22 cellular contexts compared by ENCODE assay signal in genomic region chr4:1459081-1459480, GRCh38. TPM values are rescaled to one million over a fixed set of nuclear protein-coding genes. Genes with fewer than 3 reads are reported as not detected.
DNase-seq lines count a peak whose midpoint lies in the region; ATAC-seq, FAIRE-seq and TF ChIP-seq lines count a peak whose summit lies in the region.
"Had no signal": no experiment of that assay in that cellular context is flagged by ENCODE, and none has a peak within 500 bp of the region (broad histone marks: within the 10 kb centered on the region; RNA-seq: fewer than 3 reads in every experiment).

No MANE protein-coding gene starts in this region.

- H2BK20ac ChIP-seq in H1 (ENCODE audit: low read length) = peak overlapping the region; percentile 61; the same call in 1 of the 2 replicates

- H3K56ac ChIP-seq in H1 (replicated peaks; ENCODE audit: insufficient read length, low read depth, low read length) = no peak overlapping the region
- H3K56ac ChIP-seq in mesendoderm (ENCODE audit: low read length) = peak overlapping the region; percentile 42

- CTCF ChIA-PET in H1 (lab: Charles Lee; ENCODE audit: partially characterized antibody) = interaction anchor here (1.1 to 1.3 kb wide), 2 partner anchors 15 to 90 kb away, joined by 3 read pairs; no protein-coding TSS in a partner anchor
- CTCF ChIA-PET in CD4-positive, alpha-beta T cell (lab: Charles Lee) = no interaction called here

- H3K23ac ChIP-seq in H1 (ENCODE audit: insufficient read length) (no peak overlapping the region), mesendoderm (ENCODE audit: low read length) (no peak overlapping the region)

- H3F3A ChIP-seq in smooth muscle cell (ENCODE audit: low read depth) = no peaks in the 10 kb centered on the region

- H3K27me3 ChIP-seq in H1 (replicated peaks in 1 of 4; ENCODE audit: control insufficient read depth in 3 of 4, extremely low read depth in 1 of 4, insufficient read depth in 3 of 4, low read length in 3 of 4) (peaks cover 0 to 7% (median 0%) of the 10 kb centered on the region in 4 experiments; a peak in 2 of 7 replicates), mesendoderm (ENCODE audit: insufficient read depth, low read length, poor library complexity) (no peaks in the 10 kb centered on the region), upper lobe of right lung (peaks cover 42% of the 10 kb centered on the region), smooth muscle cell (ENCODE audit: low read depth) (peaks cover 41% of the 10 kb centered on the region)
- peaks cover 33% of the 10 kb centered on the region for H3K27me3 ChIP-seq in CD4-positive, alpha-beta T cell (ENCODE audit: control insufficient read depth, insufficient read depth, low read length)
- H3K27me3 ChIP-seq: Peyer's patch had no signal

- peaks cover 1% of the 10 kb centered on the region for H3K36me3 Mint-ChIP-seq in natural killer cell treated with Interleukin-12 subunit alpha and Interleukin-12 subunit beta and Interleukin-15 and Interleukin-18, amount 100 ng/mL, for 72 hours
- H3K36me3 Mint-ChIP-seq in natural killer cell = no peaks in the 10 kb centered on the region
- no peaks in the 10 kb centered on the region for H3K36me3 Mint-ChIP-seq in CD4-positive, alpha-beta T cell (ENCODE audit: low read depth)

- intact Hi-C loops in natural killer cell (cut with micrococcal nuclease) = no loop called here
- intact Hi-C loops in upper lobe of right lung (cut with DNase I) = no loop called here
- intact Hi-C loops in CD4-positive, alpha-beta T cell (cut with DNase I, micrococcal nuclease) = no loop called here

- H3K9me3 Mint-ChIP-seq in natural killer cell treated with Interleukin-12 subunit alpha and Interleukin-12 subunit beta and Interleukin-15 and Interleukin-18, amount 100 ng/mL, for 72 hours = peaks cover under 1% of the 10 kb centered on the region
- H3K9me3 Mint-ChIP-seq in natural killer cell = peaks cover 0 to under 1% of the 10 kb centered on the region in 2 donors
- H3K9me3 Mint-ChIP-seq in CD4-positive, alpha-beta T cell = peaks cover 7% of the 10 kb centered on the region

- H3K27ac Mint-ChIP-seq in natural killer cell treated with Interleukin-12 subunit alpha and Interleukin-12 subunit beta and Interleukin-15 and Interleukin-18, amount 100 ng/mL, for 72 hours = no peak overlapping the region
- H3K27ac Mint-ChIP-seq in natural killer cell = no peak overlapping the region
- no peak overlapping the region for H3K27ac Mint-ChIP-seq in CD4-positive, alpha-beta T cell
- H3K27ac Mint-ChIP-seq: IgD-negative memory B cell had no signal

- no peak for TF ChIP-seq POLR2A in H1 (IDR thresholded peaks at IDR 0.05; ENCODE audit: control extremely low read depth in 1 of 2, low read depth in 2 of 2, low read length in 2 of 2)

- H3K4ac ChIP-seq in H1 (replicated peaks; ENCODE audit: insufficient read length, low read depth, low read length) (peak overlapping the region; percentile 67), mesendoderm (ENCODE audit: low read depth, low read length) (no peak overlapping the region)

- TF ChIP-seq CTCF in natural killer cell (IDR thresholded peaks at IDR 0.05) (no peak), H1 (IDR thresholded peaks at IDR 0.05; ENCODE audit: control extremely low read depth in 1 of 3, insufficient read depth in 1 of 3, low read depth in 1 of 3, low read length in 3 of 3) (no peak), upper lobe of right lung (IDR thresholded peaks at IDR 0.05) (no peak), smooth muscle cell (IDR thresholded peaks at IDR 0.05; ENCODE audit: borderline replicate concordance, insufficient read depth, poor library complexity, severe bottlenecking) (no peak)
- TF ChIP-seq CTCF in CD4-positive, alpha-beta T cell (IDR thresholded peaks at IDR 0.05) = no peak

- H3K4me2 ChIP-seq in H1 (ENCODE audit: insufficient read depth in 1 of 2, low read depth in 2 of 2, low read length in 2 of 2) = peak overlapping the region; percentile 33 to 50
- no peak overlapping the region for H3K4me2 ChIP-seq in mesendoderm (ENCODE audit: low read length)
- H3K4me2 ChIP-seq in smooth muscle cell = no peak overlapping the region

- peaks cover 2% of the 10 kb centered on the region; the same call in 1 of the 2 replicates for H3K23me2 ChIP-seq in H1 (ENCODE audit: low read depth, low read length)

- no peak overlapping the region for H3K4me3 Mint-ChIP-seq in natural killer cell treated with Interleukin-12 subunit alpha and Interleukin-12 subunit beta and Interleukin-15 and Interleukin-18, amount 100 ng/mL, for 72 hours
- no peak overlapping the region for H3K4me3 Mint-ChIP-seq in natural killer cell
- no peak overlapping the region for H3K4me3 Mint-ChIP-seq in CD4-positive, alpha-beta T cell
- H3K4me3 Mint-ChIP-seq: IgD-negative memory B cell had no signal

- H3K9me3 ChIP-seq in H1 (ENCODE audit: insufficient read depth in 2 of 2, low read depth in 1 of 2, low read length in 1 of 2) (peaks cover 0 to 3% of the 10 kb centered on the region in 2 experiments; a peak in 3 of 4 replicates), upper lobe of right lung (no peaks in the 10 kb centered on the region), smooth muscle cell (replicated peaks; ENCODE audit: low read depth) (no peaks in the 10 kb centered on the region)
- no peaks in the 10 kb centered on the region for H3K9me3 ChIP-seq in CD4-positive, alpha-beta T cell (ENCODE audit: control insufficient read depth, low read length)
- H3K9me3 ChIP-seq: Peyer's patch had no signal

- H3K36me3 ChIP-seq in H1 (ENCODE audit: control insufficient read depth in 2 of 4, insufficient read depth in 4 of 4, low read length in 3 of 4) = no peaks in the 10 kb centered on the region
- H3K36me3 ChIP-seq in mesendoderm (ENCODE audit: control insufficient read depth, insufficient read depth, low read length) = no peaks in the 10 kb centered on the region
- no peaks in the 10 kb centered on the region for H3K36me3 ChIP-seq in upper lobe of right lung
- H3K36me3 ChIP-seq in smooth muscle cell (ENCODE audit: low read depth) = no peaks in the 10 kb centered on the region
- H3K36me3 ChIP-seq: Peyer's patch had no signal

- H3K27me3 Mint-ChIP-seq in natural killer cell treated with Interleukin-12 subunit alpha and Interleukin-12 subunit beta and Interleukin-15 and Interleukin-18, amount 100 ng/mL, for 72 hours = peaks cover 23 to 36% of the 10 kb centered on the region in 2 donors
- peaks cover 10 to 25% of the 10 kb centered on the region in 2 donors for H3K27me3 Mint-ChIP-seq in natural killer cell (ENCODE audit: low read depth in 2 of 2)
- H3K27me3 Mint-ChIP-seq in CD4-positive, alpha-beta T cell = peaks cover 42% of the 10 kb centered on the region

- H4K5ac ChIP-seq in H1 (ENCODE audit: insufficient read length, low read depth, low read length) (no peak overlapping the region), mesendoderm (ENCODE audit: low read length) (no peak overlapping the region)

- ATAC-seq in natural killer cell treated with Interleukin-12 subunit alpha and Interleukin-12 subunit beta and Interleukin-15 and Interleukin-18, amount 100 ng/mL, for 72 hours = no peak
- ATAC-seq in natural killer cell (no peak), upper lobe of right lung (no peak), HG02840 (IDR thresholded peaks at IDR 0.05; ENCODE audit: low FRiP score, unreplicated experiment) (no peak)
- no peak for ATAC-seq in CD4-positive, alpha-beta T cell (ENCODE audit: poor library complexity)

- H3K4me3 ChIP-seq in H1 (ENCODE audit: extremely low read depth in 1 of 4, insufficient read depth in 2 of 4, low read depth in 3 of 4, low read length in 4 of 4) = peak overlapping the region in 1 of 4 experiments; percentile 28; a peak in 2 of 8 replicates
- H3K4me3 ChIP-seq in mesendoderm (ENCODE audit: low read length) = no peak overlapping the region
- no peak overlapping the region for H3K4me3 ChIP-seq in upper lobe of right lung
- H3K4me3 ChIP-seq in smooth muscle cell = no peak overlapping the region
- H3K4me3 ChIP-seq: Peyer's patch had no signal

- H4K8ac ChIP-seq in H1 (ENCODE audit: extremely low read depth, insufficient read depth, low read length) = no peak overlapping the region
- H4K8ac ChIP-seq in mesendoderm (ENCODE audit: low read depth, low read length) = no peak overlapping the region

- no peak for FAIRE-seq in H1 (lab: Jason Lieb, UNC)
- FAIRE-seq: GM12892 had no signal

- no peaks in the 10 kb centered on the region for H3K4me1 Mint-ChIP-seq in natural killer cell treated with Interleukin-12 subunit alpha and Interleukin-12 subunit beta and Interleukin-15 and Interleukin-18, amount 100 ng/mL, for 72 hours (ENCODE audit: low read depth in 2 of 2)
- no peaks in the 10 kb centered on the region for H3K4me1 Mint-ChIP-seq in natural killer cell
- H3K4me1 Mint-ChIP-seq in CD4-positive, alpha-beta T cell (ENCODE audit: low read depth) = no peaks in the 10 kb centered on the region
- H3K4me1 Mint-ChIP-seq: IgD-negative memory B cell had no signal

- peak overlapping the region; percentile 48 for H3K18ac ChIP-seq in H1 (ENCODE audit: extremely low read depth, low read length)
- no peak overlapping the region for H3K18ac ChIP-seq in mesendoderm (ENCODE audit: low read length)

- peak overlapping the region; percentile 97; the same call in 1 of the 2 replicates for H2BK12ac ChIP-seq in H1 (ENCODE audit: low read depth, low read length)

- H3K79me2 ChIP-seq in H1 (ENCODE audit: control insufficient read depth in 1 of 2, insufficient read depth in 2 of 2, low read length in 2 of 2) (no peaks in the 10 kb centered on the region), mesendoderm (ENCODE audit: control insufficient read depth, insufficient read depth, low read length) (no peaks in the 10 kb centered on the region), smooth muscle cell (ENCODE audit: low read depth) (no peaks in the 10 kb centered on the region)

- peak; percentile 28 for DNase-seq in natural killer cell treated with Interleukin-12 subunit alpha and Interleukin-12 subunit beta and Interleukin-15 and Interleukin-18, amount 100 ng/mL, for 72 hours (ENCODE audit: low spot score)
- DNase-seq in natural killer cell = no peak
- peak in 1 of 2 experiments; percentile 52 for DNase-seq in H1 (ENCODE audit: low read depth in 1 of 2, low spot score in 2 of 2)
- no peak for DNase-seq in mesendoderm
- peak; percentile 41 for DNase-seq in upper lobe of right lung
- DNase-seq in CD4-positive, alpha-beta T cell = no peak
- DNase-seq in smooth muscle cell (lab: John Stamatoyannopoulos, UW; ENCODE audit: unreplicated experiment) = no peak
- DNase-seq: COR-L47, DMS153, Kasumi-1, NCI-H1105, NCI-H1694, NCI-H510A treated with DMSO at 0.1 percent for 48 hours, SHP77 had no signal

- H4K91ac ChIP-seq in H1 (replicated peaks; ENCODE audit: insufficient read length, low read length) = peak overlapping the region; percentile 93

- WGBS in H1 (ENCODE audit: extremely low coverage in 1 of 2, insufficient coverage in 1 of 2, insufficient read length in 1 of 2, insufficient replicate concordance in 2 of 2, low coverage in 1 of 2, low lambda C conversion rate in 2 of 2, missing lambda C conversion rate in 1 of 2), 2 experiments = 34% methylated on average over 4 of the region's 5 CpGs; no CpG with 5 or more reads in 1 of the 2 experiments
- WGBS in mesendoderm (ENCODE audit: extremely low coverage, insufficient coverage, low lambda C conversion rate) = no CpG with 5 or more reads among the region's 5 CpGs
- 74% methylated on average over 3 of the region's 5 CpGs for WGBS in smooth muscle cell (ENCODE audit: low lambda C conversion rate)

- H2BK5ac ChIP-seq in H1 (ENCODE audit: low read depth, low read length) (peak overlapping the region; percentile 75; the same call in 1 of the 2 replicates), mesendoderm (ENCODE audit: low read length) (no peak overlapping the region)

- H3K79me1 ChIP-seq in H1 (ENCODE audit: low read depth, low read length) = no peaks in the 10 kb centered on the region
- no peaks in the 10 kb centered on the region for H3K79me1 ChIP-seq in mesendoderm (ENCODE audit: low read length)

- H3K27ac ChIP-seq in H1 (ENCODE audit: low read depth, low read length) (no peak overlapping the region), mesendoderm (ENCODE audit: low read depth, low read length) (no peak overlapping the region), upper lobe of right lung (no peak overlapping the region), smooth muscle cell (ENCODE audit: low read depth) (no peak overlapping the region)
- H3K27ac ChIP-seq in CD4-positive, alpha-beta T cell (ENCODE audit: low read depth, low read length) = no peak overlapping the region
- H3K27ac ChIP-seq: C4-2B, Peyer's patch had no signal

- H4K20me1 ChIP-seq in H1 (replicated peaks in 1 of 2; ENCODE audit: control insufficient read depth in 1 of 2, insufficient read depth in 2 of 2, low read length in 2 of 2) = no peaks in the 10 kb centered on the region
- H4K20me1 ChIP-seq in smooth muscle cell (ENCODE audit: low read depth) = no peaks in the 10 kb centered on the region

- H2AK5ac ChIP-seq in H1 (ENCODE audit: low read depth, low read length) = no peak overlapping the region
- no peak overlapping the region for H2AK5ac ChIP-seq in mesendoderm (ENCODE audit: low read length)

- H3K4me1 ChIP-seq in H1 (replicated peaks in 1 of 4; ENCODE audit: control insufficient read depth in 3 of 4, insufficient read depth in 4 of 4, low read length in 3 of 4) = peaks cover 0 to 20% (median 13%) of the 10 kb centered on the region in 4 experiments; a peak in 6 of 7 replicates
- H3K4me1 ChIP-seq in mesendoderm (ENCODE audit: control insufficient read depth, low read depth, low read length) = no peaks in the 10 kb centered on the region
- no peaks in the 10 kb centered on the region for H3K4me1 ChIP-seq in upper lobe of right lung
- H3K4me1 ChIP-seq in smooth muscle cell (ENCODE audit: low read depth) = no peaks in the 10 kb centered on the region
- H3K4me1 ChIP-seq: Peyer's patch had no signal

- H2BK120ac ChIP-seq in H1 (replicated peaks; ENCODE audit: low read depth, low read length) (no peak overlapping the region), mesendoderm (ENCODE audit: low read depth, low read length) (no peak overlapping the region)

- POLR2A ChIA-PET in H1 (lab: Charles Lee; ENCODE audit: partially characterized antibody) = interaction anchor here (0.7 to 1.0 kb wide), 2 partner anchors 53 to 757 kb away, joined by 3 to 4 read pairs; no protein-coding TSS in a partner anchor
- POLR2A ChIA-PET in CD4-positive, alpha-beta T cell (lab: Charles Lee) = no interaction called here

- H3K14ac ChIP-seq in H1 (ENCODE audit: insufficient read length) = no peak overlapping the region

- H3K9ac ChIP-seq in H1 (replicated peaks in 1 of 4; ENCODE audit: extremely low read depth in 1 of 4, low read depth in 3 of 4, low read length in 3 of 4) (no peak overlapping the region), mesendoderm (ENCODE audit: low read length) (no peak overlapping the region), smooth muscle cell (ENCODE audit: low read depth) (no peak overlapping the region)

- H2BK15ac ChIP-seq in H1 (ENCODE audit: low read length) (no peak overlapping the region), mesendoderm (replicated peaks; ENCODE audit: low read depth) (no peak overlapping the region)

- TF ChIP-seq RAD21 in H1 (IDR thresholded peaks at IDR 0.05 in 1 of 2, conservative IDR thresholded peaks at IDR 0.05 in 1 of 2; ENCODE audit: low read depth in 2 of 2, low read length in 2 of 2) = no peak

- no peak for TF ChIP-seq EP300 in H1 (IDR thresholded peaks at IDR 0.05; ENCODE audit: borderline replicate concordance in 1 of 2, low read depth in 2 of 2, low read length in 2 of 2)

- H2AFZ ChIP-seq in H1 (ENCODE audit: low read length) (no peak overlapping the region), smooth muscle cell (ENCODE audit: low read depth) (no peak overlapping the region)

RNA-seq across cellular contexts. Expression of gene NKX1-1, which starts 52.8 kb away (rescaled TPM):
- not detected for total RNA-seq in natural killer cell treated with Interleukin-12 subunit alpha and Interleukin-12 subunit beta and Interleukin-15 and Interleukin-18, amount 100 ng/mL, for 72 hours
- total RNA-seq in natural killer cell (not detected), upper lobe of right lung (not detected), smooth muscle cell (not detected in 2 replicates)
- total RNA-seq in H1 (2021; fragmentation: NEBNext Ultra II Directional; extraction: Animal tissue kit (Norgen Biotek cat#: 25700)) = not detected in 2 replicates
- polyA plus RNA-seq in H1 (2011; rRNA removed) (not detected in 2 replicates), smooth muscle cell (0.24 TPM in 1 of 2 replicates, not detected in the other)
- polyA plus RNA-seq in H1 (2011; cell fraction: cytosol; rRNA removed) = not detected
- polyA plus RNA-seq in H1 (2011; cell fraction: nucleus; rRNA removed) = not detected
- polyA plus RNA-seq in H1 (2012, experiment 1 of 2) = not detected in 4 replicates
- not detected for polyA plus RNA-seq in H1 (2012, experiment 2 of 2)
- not detected for polyA plus RNA-seq in H1 (2013, experiment 1 of 2)
- not detected for polyA plus RNA-seq in H1 (2013, experiment 2 of 2)
- polyA minus RNA-seq in H1 (2011; rRNA and poly(A)+ RNA removed) = not detected in 2 replicates
- polyA minus RNA-seq in H1 (2011; cell fraction: cytosol; rRNA and poly(A)+ RNA removed) = not detected
- polyA minus RNA-seq in H1 (2011; cell fraction: nucleus; rRNA and poly(A)+ RNA removed) = not detected
- polyA plus RNA-seq in mesendoderm (2013, experiment 1 of 2) = not detected
- not detected for polyA plus RNA-seq in mesendoderm (2013, experiment 2 of 2)
- total RNA-seq in CD4-positive, alpha-beta T cell = not detected
- total RNA-seq: A673, H4, HT-29, Peyer's patch had no signal
- polyA plus RNA-seq: IgD-negative memory B cell had no signal

Comparison
In these comparisons a context has a peak if more than half of its experiments do, and no peak if none do; other contexts are left out.
1. DNase-seq: peak in natural killer cell treated with Interleukin-12 subunit alpha and Interleukin-12 subunit beta and Interleukin-15 and Interleukin-18, amount 100 ng/mL, for 72 hours (single experiment) and upper lobe of right lung (single experiment); none in natural killer cell (single experiment), mesendoderm (single experiment), CD4-positive, alpha-beta T cell (0 of 10) and smooth muscle cell (single experiment).
2. H3K4me2 ChIP-seq: peak in H1 (2 of 2); none in mesendoderm (single experiment) and smooth muscle cell (single experiment).